In genomic region chr9:137269231-137269772, GRCh38 we compare ENCODE assay signal across 11 cellular contexts. TPM values are rescaled to one million over a fixed set of nuclear protein-coding genes. Genes with fewer than 3 reads are reported as not detected.
DNase-seq lines count a peak whose midpoint lies in the region; ATAC-seq, FAIRE-seq and TF ChIP-seq lines count a peak whose summit lies in the region.
"Had no signal": no experiment of that assay in that cellular context is flagged by ENCODE, and none has a peak within 500 bp of the region (broad histone marks: within the 10 kb centered on the region; RNA-seq: fewer than 3 reads in every experiment).

No MANE protein-coding gene starts in this region.

- in situ Hi-C loops in transverse colon (cut with MboI; ENCODE audit: low pct_ligation_motif_present in 1 of 4, low pct_unique_long_range_greater_than_20kb in 1 of 4, low sequenced_read_pairs in 3 of 4), result no loop called here

- H3K27me3 ChIP-seq in GM23338 (ENCODE audit: insufficient read depth) (no peaks in the 10 kb centered on the region), astrocyte (ENCODE audit: insufficient read depth, low read length) (no peaks in the 10 kb centered on the region), transverse colon (no peaks in the 10 kb centered on the region)
- no peaks in the 10 kb centered on the region for H3K27me3 ChIP-seq in naive thymus-derived CD4-positive, alpha-beta T cell (ENCODE audit: control insufficient read depth in 2 of 2, insufficient read depth in 2 of 2, low read length in 2 of 2)

- H3K27me3 Mint-ChIP-seq in GM23338 (ENCODE audit: insufficient read depth, low read depth, poor library complexity), result peaks cover 16% of the 10 kb centered on the region
- H3K27me3 Mint-ChIP-seq in astrocyte (ENCODE audit: low read depth, unreplicated experiment), result no peaks in the 10 kb centered on the region
- no peaks in the 10 kb centered on the region for H3K27me3 Mint-ChIP-seq in naive thymus-derived CD4-positive, alpha-beta T cell

- intact Hi-C loops in left colon (cut with DNase I, micrococcal nuclease), result no loop called here
- intact Hi-C loops in transverse colon (cut with DNase I; ENCODE audit: low total_unique reads), result no loop called here
- intact Hi-C loops in naive thymus-derived CD4-positive, alpha-beta T cell (cut with micrococcal nuclease), result no loop called here

- TF ChIP-seq CTCF in GM23338 (conservative IDR thresholded peaks at IDR 0.05; ENCODE audit: low read depth in 2 of 2), result no peak
- no peak for TF ChIP-seq CTCF in astrocyte (IDR thresholded peaks at IDR 0.05; ENCODE audit: insufficient read depth, low read depth, low read length)
- no peak for TF ChIP-seq CTCF in transverse colon (IDR thresholded peaks at IDR 0.05)

- no peak for DNase-seq in GM23338 (ENCODE audit: low spot score)
- no peak for DNase-seq in astrocyte (ENCODE audit: low read depth)
- peak; percentile 76 to 83 for DNase-seq in left colon
- DNase-seq in transverse colon, result peak; percentile 78
- no peak for DNase-seq in NCI-H345 (lab: John Stamatoyannopoulos, UW)
- no peak for DNase-seq in DMS79 (lab: John Stamatoyannopoulos, UW)
- DNase-seq in naive thymus-derived CD4-positive, alpha-beta T cell, result no peak
- DNase-seq: activated CD4-positive, alpha-beta T cell treated with anti-CD3 and anti-CD28 coated beads, Interleukin-2, amount 50 U/mL, for 4 hours; NCI-H446 had no signal

- CTCF ChIA-PET in naive thymus-derived CD4-positive, alpha-beta T cell (lab: Charles Lee), result no interaction called here

- peaks cover 10% of the 10 kb centered on the region; the same call in 1 of the 2 replicates for H3K36me3 ChIP-seq in GM23338 (ENCODE audit: insufficient read depth)
- peaks cover 9% of the 10 kb centered on the region for H3K36me3 ChIP-seq in astrocyte (ENCODE audit: insufficient read depth, low read length)
- peaks cover 0 to 27% (median 12%) of the 10 kb centered on the region in 4 donors for H3K36me3 ChIP-seq in transverse colon
- peaks cover 0 to 66% (median 4%) of the 10 kb centered on the region in 3 experiments for H3K36me3 ChIP-seq in naive thymus-derived CD4-positive, alpha-beta T cell (ENCODE audit: control insufficient read depth in 2 of 3, insufficient read depth in 3 of 3, low read length in 3 of 3)

- FAIRE-seq in astrocyte (lab: Jason Lieb, UNC), result no peak
- FAIRE-seq: colon had no signal

- H3K4me2 ChIP-seq in GM23338 (no peak overlapping the region), astrocyte (ENCODE audit: low read length) (no peak overlapping the region)

- no peaks in the 10 kb centered on the region for H3K4me1 ChIP-seq in GM23338 (ENCODE audit: insufficient read depth)
- peaks cover 4% of the 10 kb centered on the region for H3K4me1 ChIP-seq in astrocyte (ENCODE audit: insufficient read depth, low read length)
- peaks cover 13 to 30% (median 25%) of the 10 kb centered on the region in 4 donors for H3K4me1 ChIP-seq in transverse colon
- H3K4me1 ChIP-seq in naive thymus-derived CD4-positive, alpha-beta T cell (ENCODE audit: control insufficient read depth in 2 of 2, insufficient read depth in 2 of 2, low read length in 2 of 2), result peaks cover 0 to 16% of the 10 kb centered on the region in 2 donors

- ATAC-seq in GM23338, result no peak
- peak; percentile 83 for ATAC-seq in left colon
- ATAC-seq in HG03342 (IDR thresholded peaks at IDR 0.05; ENCODE audit: unreplicated experiment), result no peak
- no peak for ATAC-seq in naive thymus-derived CD4-positive, alpha-beta T cell

- H3K79me2 ChIP-seq in GM23338 (replicated peaks; ENCODE audit: insufficient read depth) (no peaks in the 10 kb centered on the region), astrocyte (ENCODE audit: insufficient read depth, low read length) (peaks cover 18% of the 10 kb centered on the region)

- H3K9me3 Mint-ChIP-seq in GM23338, result no peaks in the 10 kb centered on the region
- no peaks in the 10 kb centered on the region for H3K9me3 Mint-ChIP-seq in astrocyte (ENCODE audit: unreplicated experiment)
- H3K9me3 Mint-ChIP-seq in naive thymus-derived CD4-positive, alpha-beta T cell, result no peaks in the 10 kb centered on the region

- no peaks in the 10 kb centered on the region for H3F3A ChIP-seq in GM23338 (replicated peaks; ENCODE audit: low read depth)

- H3K9me2 ChIP-seq in GM23338 (ENCODE audit: insufficient read depth), result no peaks in the 10 kb centered on the region

- H3K9me3 ChIP-seq in astrocyte (ENCODE audit: insufficient read depth, low read depth, low read length), result no peaks in the 10 kb centered on the region
- H3K9me3 ChIP-seq in transverse colon, result no peaks in the 10 kb centered on the region
- H3K9me3 ChIP-seq in naive thymus-derived CD4-positive, alpha-beta T cell (ENCODE audit: control insufficient read depth in 2 of 3, low read length in 3 of 3), result no peaks in the 10 kb centered on the region

- WGBS in transverse colon (ENCODE audit: low coverage in 1 of 2), 2 donors, result 20 to 42% methylated on average over 7 to 17 of the region's 17 CpGs

- H2AFZ ChIP-seq in GM23338 (no peak overlapping the region), astrocyte (ENCODE audit: low read depth, low read length) (no peak overlapping the region)

- peak; percentile 58 for TF ChIP-seq POLR2A in transverse colon (IDR thresholded peaks at IDR 0.05)

- H3K4me3 Mint-ChIP-seq in GM23338, result no peak overlapping the region
- H3K4me3 Mint-ChIP-seq in astrocyte (ENCODE audit: unreplicated experiment), result no peak overlapping the region
- H3K4me3 Mint-ChIP-seq in naive thymus-derived CD4-positive, alpha-beta T cell, result no peak overlapping the region

- H3K36me3 Mint-ChIP-seq in GM23338 (ENCODE audit: low read depth) (peaks cover 32% of the 10 kb centered on the region), astrocyte (ENCODE audit: low read depth, unreplicated experiment) (peaks cover 15% of the 10 kb centered on the region)
- peaks cover 4 to 30% (median 5%) of the 10 kb centered on the region in 5 donors for H3K36me3 Mint-ChIP-seq in naive thymus-derived CD4-positive, alpha-beta T cell

- H4K20me1 ChIP-seq in GM23338 (replicated peaks; ENCODE audit: insufficient read depth) (0 out of 2 replicates have a peak, but pooled peaks cover 9% of the 10 kb centered on the region), astrocyte (ENCODE audit: insufficient read depth, low read length) (peaks cover 45% of the 10 kb centered on the region)

- H3K4me3 ChIP-seq in GM23338 (no peak overlapping the region), astrocyte (ENCODE audit: insufficient read depth, low read depth, low read length) (no peak overlapping the region), transverse colon (peak overlapping the region in 1 of 4 donors; percentile 19)
- H3K4me3 ChIP-seq in naive thymus-derived CD4-positive, alpha-beta T cell (ENCODE audit: low read length), result no peak overlapping the region

- H3K4me1 Mint-ChIP-seq in GM23338, result peaks cover 12% of the 10 kb centered on the region
- peaks cover 6% of the 10 kb centered on the region for H3K4me1 Mint-ChIP-seq in astrocyte (ENCODE audit: low read depth, unreplicated experiment)
- H3K4me1 Mint-ChIP-seq in naive thymus-derived CD4-positive, alpha-beta T cell, result peaks cover 7 to 22% (median 14%) of the 10 kb centered on the region in 7 donors

- H3K9ac ChIP-seq in astrocyte (ENCODE audit: low read length), result no peak overlapping the region

- no peak for TF ChIP-seq EP300 in transverse colon (IDR thresholded peaks at IDR 0.05; ENCODE audit: low read depth)

- POLR2A ChIA-PET in naive thymus-derived CD4-positive, alpha-beta T cell (lab: Charles Lee), result no interaction called here

- no peak overlapping the region for H3K27ac ChIP-seq in GM23338 (ENCODE audit: low read depth)
- H3K27ac ChIP-seq in astrocyte (ENCODE audit: low read depth, low read length), result no peak overlapping the region
- peak overlapping the region; percentile 77 to 83 (median 78) for H3K27ac ChIP-seq in transverse colon
- no peak overlapping the region for H3K27ac ChIP-seq in naive thymus-derived CD4-positive, alpha-beta T cell (ENCODE audit: low read depth, low read length)

- H3K27ac Mint-ChIP-seq in GM23338, result peak overlapping the region; percentile 59; the same call in 1 of the 2 replicates
- H3K27ac Mint-ChIP-seq in astrocyte (ENCODE audit: unreplicated experiment), result peak overlapping the region; percentile 69
- H3K27ac Mint-ChIP-seq in naive thymus-derived CD4-positive, alpha-beta T cell, result no peak overlapping the region

RNA-seq across cellular contexts. Expression of gene TOR4A, which starts 8.2 kb away (rescaled TPM):
- total RNA-seq in GM23338 (2014; rRNA removed; shearing (Covaris generic)), result 14.4 and 19.0 TPM in 2 replicates
- polyA plus RNA-seq in GM23338 (2016; fragmentation: Nextera tagmentation; extraction: Ambion mirVana), result 2.0 and 2.1 TPM in 2 replicates
- 10.8 and 11.8 TPM in 2 replicates for total RNA-seq in astrocyte
- 10 to 100 TPM; 59.3 to 60.8 TPM for total RNA-seq in left colon
- 100 to 1,000 TPM in 1 of 4 donors, 10 to 100 TPM in 3; 49.2 to 121 (median 71.7) TPM for total RNA-seq in transverse colon
- 10 to 100 TPM in 2 of 5 experiments, 1 to 10 TPM in 2, under 1 TPM in 1; 0.84 to 16.6 (median 2.3) TPM for total RNA-seq in naive thymus-derived CD4-positive, alpha-beta T cell
- under 1 TPM in 1 of 2 donors, not detected in 1; 0.07 TPM for polyA plus RNA-seq in naive thymus-derived CD4-positive, alpha-beta T cell

RNA-seq across cellular contexts. Expression of gene NELFB, which starts 14.2 kb away (rescaled TPM):
- 79.5 and 97.3 TPM in 2 replicates for total RNA-seq in GM23338 (2014; rRNA removed; shearing (Covaris generic))
- polyA plus RNA-seq in GM23338 (2016; fragmentation: Nextera tagmentation; extraction: Ambion mirVana), result 30.0 and 31.2 TPM in 2 replicates
- 45.8 and 48.9 TPM in 2 replicates for total RNA-seq in astrocyte
- 10 to 100 TPM; 61.6 to 70.3 TPM for total RNA-seq in left colon
- total RNA-seq in transverse colon, result 10 to 100 TPM; 28.1 to 90.5 (median 53.9) TPM
- 10 to 100 TPM; 33.4 to 64.2 (median 38.9) TPM for total RNA-seq in naive thymus-derived CD4-positive, alpha-beta T cell
- 10 to 100 TPM; 22.9 to 36.5 TPM for polyA plus RNA-seq in naive thymus-derived CD4-positive, alpha-beta T cell

RNA-seq across cellular contexts. Expression of gene STPG3, which starts 18.2 kb away (rescaled TPM):
- total RNA-seq in GM23338 (2014; rRNA removed; shearing (Covaris generic)), result not detected in 2 replicates
- polyA plus RNA-seq in GM23338 (2016; fragmentation: Nextera tagmentation; extraction: Ambion mirVana), result not detected in 2 replicates
- total RNA-seq in astrocyte (not detected in 2 replicates), left colon (not detected), transverse colon (not detected)
- total RNA-seq in naive thymus-derived CD4-positive, alpha-beta T cell, result not detected
- not detected for polyA plus RNA-seq in naive thymus-derived CD4-positive, alpha-beta T cell

RNA-seq across cellular contexts. Expression of gene TUBB4B, which starts 28.2 kb away (rescaled TPM):
- 334 and 374 TPM in 2 replicates for total RNA-seq in GM23338 (2014; rRNA removed; shearing (Covaris generic))
- polyA plus RNA-seq in GM23338 (2016; fragmentation: Nextera tagmentation; extraction: Ambion mirVana), result 389 and 408 TPM in 2 replicates
- 188 and 218 TPM in 2 replicates for total RNA-seq in astrocyte
- 100 to 1,000 TPM; 353 to 486 TPM for total RNA-seq in left colon
- total RNA-seq in transverse colon, result 100 to 1,000 TPM; 223 to 390 (median 348) TPM
- 100 to 1,000 TPM in 1 of 5 experiments, 10 to 100 TPM in 4; 44.2 to 260 (median 87.5) TPM for total RNA-seq in naive thymus-derived CD4-positive, alpha-beta T cell
- polyA plus RNA-seq in naive thymus-derived CD4-positive, alpha-beta T cell, result 10 to 100 TPM; 17.5 to 49.9 TPM

RNA-seq across cellular contexts. Expression of gene NRARP, which starts 32.8 kb away (rescaled TPM):
- 39.0 and 55.1 TPM in 2 replicates for total RNA-seq in GM23338 (2014; rRNA removed; shearing (Covaris generic))
- 4.0 and 4.8 TPM in 2 replicates for polyA plus RNA-seq in GM23338 (2016; fragmentation: Nextera tagmentation; extraction: Ambion mirVana)
- 6.9 and 7.3 TPM in 2 replicates for total RNA-seq in astrocyte
- 100 to 1,000 TPM; 163 to 181 TPM for total RNA-seq in left colon
- 100 to 1,000 TPM in 3 of 4 donors, 10 to 100 TPM in 1; 92.0 to 343 (median 134) TPM for total RNA-seq in transverse colon
- 1 to 10 TPM in 3 of 5 experiments, under 1 TPM in 2; 0.70 to 2.7 (median 1.7) TPM for total RNA-seq in naive thymus-derived CD4-positive, alpha-beta T cell
- not detected for polyA plus RNA-seq in naive thymus-derived CD4-positive, alpha-beta T cell

Comparison
In these comparisons a context has a peak if more than half of its experiments do, and no peak if none do; other contexts are left out.
1. DNase-seq: peak in left colon (2 of 2) and transverse colon (single experiment); none in GM23338 (single experiment), astrocyte (single experiment), NCI-H345 (single experiment), DMS79 (single experiment) and naive thymus-derived CD4-positive, alpha-beta T cell (0 of 9).
2. H3K27ac ChIP-seq: peak in transverse colon (4 of 4); none in GM23338 (single experiment), astrocyte (single experiment) and naive thymus-derived CD4-positive, alpha-beta T cell (single experiment).
3. H3K27ac Mint-ChIP-seq: peak in GM23338 (single experiment) and astrocyte (single experiment); none in naive thymus-derived CD4-positive, alpha-beta T cell (0 of 9).